In the genomic region with DNA sequence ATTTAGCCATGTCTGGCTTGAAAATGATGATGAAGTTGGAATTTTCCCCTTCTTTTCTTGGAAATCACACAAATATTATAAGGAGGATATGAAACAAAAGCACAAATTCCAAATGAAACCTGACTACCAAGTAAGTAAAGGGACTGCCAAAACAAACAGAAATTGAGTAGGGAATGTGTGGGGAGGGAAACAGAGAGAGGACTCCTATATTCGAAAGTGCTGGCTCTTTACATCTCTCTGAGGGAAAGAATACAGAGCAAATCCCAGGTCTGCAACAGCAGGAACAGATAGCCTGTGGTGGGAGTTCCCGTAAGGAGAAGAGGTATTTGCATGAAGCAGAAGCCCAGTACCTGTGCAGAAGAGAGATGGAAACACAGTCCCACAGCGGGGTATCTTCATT, we compare ENCODE assay signal across 2 cellular contexts.
TF ChIP-seq lines count a peak whose summit lies in the region.

No MANE protein-coding gene starts in this region.

TF ChIP-seq in GM23338, 12 proteins besides CTCF, POLR2A, EP300 and RAD21:
- TF ChIP-seq, protein P1, sequence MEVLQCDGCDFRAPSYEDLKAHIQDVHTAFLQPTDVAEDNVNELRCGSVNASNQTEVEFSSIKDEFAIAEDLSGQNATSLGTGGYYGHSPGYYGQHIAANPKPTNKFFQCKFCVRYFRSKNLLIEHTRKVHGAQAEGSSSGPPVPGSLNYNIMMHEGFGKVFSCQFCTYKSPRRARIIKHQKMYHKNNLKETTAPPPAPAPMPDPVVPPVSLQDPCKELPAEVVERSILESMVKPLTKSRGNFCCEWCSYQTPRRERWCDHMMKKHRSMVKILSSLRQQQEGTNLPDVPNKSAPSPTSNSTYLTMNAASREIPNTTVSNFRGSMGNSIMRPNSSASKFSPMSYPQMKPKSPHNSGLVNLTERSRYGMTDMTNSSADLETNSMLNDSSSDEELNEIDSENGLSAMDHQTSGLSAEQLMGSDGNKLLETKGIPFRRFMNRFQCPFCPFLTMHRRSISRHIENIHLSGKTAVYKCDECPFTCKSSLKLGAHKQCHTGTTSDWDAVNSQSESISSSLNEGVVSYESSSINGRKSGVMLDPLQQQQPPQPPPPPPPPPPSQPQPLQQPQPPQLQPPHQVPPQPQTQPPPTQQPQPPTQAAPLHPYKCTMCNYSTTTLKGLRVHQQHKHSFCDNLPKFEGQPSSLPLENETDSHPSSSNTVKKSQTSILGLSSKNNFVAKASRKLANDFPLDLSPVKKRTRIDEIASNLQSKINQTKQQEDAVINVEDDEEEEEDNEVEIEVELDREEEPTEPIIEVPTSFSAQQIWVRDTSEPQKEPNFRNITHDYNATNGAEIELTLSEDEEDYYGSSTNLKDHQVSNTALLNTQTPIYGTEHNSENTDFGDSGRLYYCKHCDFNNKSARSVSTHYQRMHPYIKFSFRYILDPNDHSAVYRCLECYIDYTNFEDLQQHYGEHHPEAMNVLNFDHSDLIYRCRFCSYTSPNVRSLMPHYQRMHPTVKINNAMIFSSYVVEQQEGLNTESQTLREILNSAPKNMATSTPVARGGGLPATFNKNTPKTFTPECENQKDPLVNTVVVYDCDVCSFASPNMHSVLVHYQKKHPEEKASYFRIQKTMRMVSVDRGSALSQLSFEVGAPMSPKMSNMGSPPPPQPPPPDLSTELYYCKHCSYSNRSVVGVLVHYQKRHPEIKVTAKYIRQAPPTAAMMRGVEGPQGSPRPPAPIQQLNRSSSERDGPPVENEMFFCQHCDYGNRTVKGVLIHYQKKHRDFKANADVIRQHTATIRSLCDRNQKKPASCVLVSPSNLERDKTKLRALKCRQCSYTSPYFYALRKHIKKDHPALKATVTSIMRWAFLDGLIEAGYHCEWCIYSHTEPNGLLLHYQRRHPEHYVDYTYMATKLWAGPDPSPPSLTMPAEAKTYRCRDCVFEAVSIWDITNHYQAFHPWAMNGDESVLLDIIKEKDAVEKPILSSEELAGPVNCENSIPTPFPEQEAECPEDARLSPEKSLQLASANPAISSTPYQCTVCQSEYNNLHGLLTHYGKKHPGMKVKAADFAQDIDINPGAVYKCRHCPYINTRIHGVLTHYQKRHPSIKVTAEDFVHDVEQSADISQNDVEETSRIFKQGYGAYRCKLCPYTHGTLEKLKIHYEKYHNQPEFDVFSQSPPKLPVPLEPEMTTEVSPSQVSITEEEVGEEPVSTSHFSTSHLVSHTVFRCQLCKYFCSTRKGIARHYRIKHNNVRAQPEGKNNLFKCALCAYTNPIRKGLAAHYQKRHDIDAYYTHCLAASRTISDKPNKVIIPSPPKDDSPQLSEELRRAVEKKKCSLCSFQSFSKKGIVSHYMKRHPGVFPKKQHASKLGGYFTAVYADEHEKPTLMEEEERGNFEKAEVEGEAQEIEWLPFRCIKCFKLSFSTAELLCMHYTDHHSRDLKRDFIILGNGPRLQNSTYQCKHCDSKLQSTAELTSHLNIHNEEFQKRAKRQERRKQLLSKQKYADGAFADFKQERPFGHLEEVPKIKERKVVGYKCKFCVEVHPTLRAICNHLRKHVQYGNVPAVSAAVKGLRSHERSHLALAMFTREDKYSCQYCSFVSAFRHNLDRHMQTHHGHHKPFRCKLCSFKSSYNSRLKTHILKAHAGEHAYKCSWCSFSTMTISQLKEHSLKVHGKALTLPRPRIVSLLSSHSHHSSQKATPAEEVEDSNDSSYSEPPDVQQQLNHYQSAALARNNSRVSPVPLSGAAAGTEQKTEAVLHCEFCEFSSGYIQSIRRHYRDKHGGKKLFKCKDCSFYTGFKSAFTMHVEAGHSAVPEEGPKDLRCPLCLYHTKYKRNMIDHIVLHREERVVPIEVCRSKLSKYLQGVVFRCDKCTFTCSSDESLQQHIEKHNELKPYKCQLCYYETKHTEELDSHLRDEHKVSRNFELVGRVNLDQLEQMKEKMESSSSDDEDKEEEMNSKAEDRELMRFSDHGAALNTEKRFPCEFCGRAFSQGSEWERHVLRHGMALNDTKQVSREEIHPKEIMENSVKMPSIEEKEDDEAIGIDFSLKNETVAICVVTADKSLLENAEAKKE (CRISPR knock-in tag; IDR thresholded peaks at IDR 0.05), result no peak
- TF ChIP-seq EZH2 (IDR thresholded peaks at IDR 0.05; ENCODE audit: low read depth, unreplicated experiment) (no peak), POLR2AphosphoS5 (IDR thresholded peaks at IDR 0.05; ENCODE audit: low read depth) (no peak), ZNF114 (CRISPR knock-in tag; IDR thresholded peaks at IDR 0.05) (no peak), STAT1 (IDR thresholded peaks at IDR 0.05; ENCODE audit: unreplicated experiment) (no peak)

TF ChIP-seq in HepG2, 621 proteins besides CTCF, POLR2A, EP300 and RAD21 (continued from another document):
- no peak for TF ChIP-seq ZNF773 (CRISPR knock-in tag; IDR thresholded peaks at IDR 0.05; ENCODE audit: borderline replicate concordance)
- no peak for TF ChIP-seq TAF15 (IDR thresholded peaks at IDR 0.05; ENCODE audit: low read depth, low read length, poor library complexity, severe bottlenecking)
- no peak for TF ChIP-seq SNAPC2 (CRISPR knock-in tag; IDR thresholded peaks at IDR 0.05)
- no peak for TF ChIP-seq ZNF430 (CRISPR knock-in tag; IDR thresholded peaks at IDR 0.05)
- TF ChIP-seq ZFP82 (CRISPR knock-in tag; IDR thresholded peaks at IDR 0.05; ENCODE audit: borderline replicate concordance), result no peak
- no peak for TF ChIP-seq ZFP36 (IDR thresholded peaks at IDR 0.05; ENCODE audit: borderline replicate concordance, low read depth, low read length, partially characterized antibody)
- TF ChIP-seq ZNF737 (CRISPR knock-in tag; IDR thresholded peaks at IDR 0.05; ENCODE audit: borderline replicate concordance), result no peak
- no peak for TF ChIP-seq ZNF333 (CRISPR knock-in tag; IDR thresholded peaks at IDR 0.05; ENCODE audit: borderline replicate concordance)
- TF ChIP-seq, protein P2, sequence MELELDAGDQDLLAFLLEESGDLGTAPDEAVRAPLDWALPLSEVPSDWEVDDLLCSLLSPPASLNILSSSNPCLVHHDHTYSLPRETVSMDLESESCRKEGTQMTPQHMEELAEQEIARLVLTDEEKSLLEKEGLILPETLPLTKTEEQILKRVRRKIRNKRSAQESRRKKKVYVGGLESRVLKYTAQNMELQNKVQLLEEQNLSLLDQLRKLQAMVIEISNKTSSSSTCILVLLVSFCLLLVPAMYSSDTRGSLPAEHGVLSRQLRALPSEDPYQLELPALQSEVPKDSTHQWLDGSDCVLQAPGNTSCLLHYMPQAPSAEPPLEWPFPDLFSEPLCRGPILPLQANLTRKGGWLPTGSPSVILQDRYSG (CRISPR knock-in tag; IDR thresholded peaks at IDR 0.05), result no peak
- TF ChIP-seq FLYWCH1 (CRISPR knock-in tag; IDR thresholded peaks at IDR 0.05), result no peak
- no peak for TF ChIP-seq ZNF572 (CRISPR knock-in tag; IDR thresholded peaks at IDR 0.05)
